In the genomic region with DNA sequence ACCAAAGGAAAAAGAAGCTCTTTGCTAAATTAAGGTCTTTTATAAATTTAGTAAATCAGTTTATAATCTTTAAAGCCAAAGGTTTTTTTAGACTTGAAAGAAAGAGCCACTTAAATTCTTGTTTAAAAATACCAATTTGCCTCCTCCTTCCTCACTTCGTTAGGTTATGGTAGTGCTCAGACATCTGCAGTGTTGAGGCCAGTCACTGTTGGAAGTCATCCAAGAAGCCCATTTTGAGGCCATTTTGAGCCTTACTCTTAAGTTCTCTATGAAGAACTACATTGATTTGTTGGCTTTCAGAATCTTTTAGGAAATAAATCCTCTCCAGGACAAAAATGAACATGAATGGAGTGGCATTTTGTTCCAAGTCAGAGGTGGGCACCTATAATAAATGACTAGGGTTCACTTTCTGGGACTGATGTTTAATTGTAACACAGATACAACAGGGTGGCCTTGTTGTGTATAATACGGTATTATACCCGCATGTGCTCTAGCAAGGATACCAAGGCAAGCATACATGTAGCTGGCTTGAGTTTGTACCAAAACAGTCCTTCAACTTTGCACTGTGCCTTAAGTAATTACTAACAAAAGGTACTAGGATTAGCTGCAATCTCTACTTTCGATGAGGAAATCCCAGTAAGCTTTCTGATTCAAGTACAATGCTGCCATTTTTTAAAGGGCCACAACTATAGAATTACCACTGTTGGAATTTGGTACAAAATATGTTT, we compare ENCODE assay signal across 19 cellular contexts. TPM values are rescaled to one million over a fixed set of nuclear protein-coding genes. Genes with fewer than 3 reads are reported as not detected.
A peak's percentile ranks its signal among the peaks of the same experiment; 100 is the strongest.
DNase-seq lines count a peak whose midpoint lies in the region; ATAC-seq and TF ChIP-seq lines count a peak whose summit lies in the region.
"Had no signal": no experiment of that assay in that cellular context is flagged by ENCODE, and none has a peak within 500 bp of the region (broad histone marks: within the 10 kb centered on the region; RNA-seq: fewer than 3 reads in every experiment).

No MANE protein-coding gene starts in this region.

- H3K9ac ChIP-seq in MM.1S (ENCODE audit: low read length) = no peak overlapping the region

- H3K9me2 ChIP-seq in MM.1S (replicated peaks; ENCODE audit: insufficient read depth, low read length) = no peaks in the 10 kb centered on the region

- in situ Hi-C loops in Panc1 (cut with HindIII; ENCODE audit: low pct_unique_long_range_greater_than_20kb, low sequenced_read_pairs) = no loop called here

- no peaks in the 10 kb centered on the region for H3K79me2 ChIP-seq in MM.1S (ENCODE audit: low read length)

- BruUV-seq in Panc1 (replicated peaks; lab: Mats Ljungman, UMichigan) = TSS peak; percentile 68

- POLR2A ChIA-PET in Panc1 (lab: Charles Lee) = no interaction called here

- H2AFZ ChIP-seq in MM.1S (ENCODE audit: low read length) = no peak overlapping the region

- no peaks in the 10 kb centered on the region for H3K36me3 ChIP-seq in MM.1S (replicated peaks; ENCODE audit: insufficient read depth, low read length)
- H3K36me3 ChIP-seq in Panc1 (ENCODE audit: control insufficient read depth, insufficient read depth, low read length) = peaks cover 4% of the 10 kb centered on the region

- no peak overlapping the region for H3K4me3 ChIP-seq in MM.1S (ENCODE audit: low read length)
- no peak overlapping the region for H3K4me3 ChIP-seq in Panc1 (ENCODE audit: low read depth in 2 of 2, low read length in 2 of 2)
- H3K4me3 ChIP-seq in fibroblast of villous mesenchyme (ENCODE audit: low read depth, low read length) = no peak overlapping the region
- H3K4me3 ChIP-seq: sigmoid colon, testis had no signal

- H3K27ac ChIP-seq in MM.1S (ENCODE audit: low read length) (no peak overlapping the region), Panc1 (ENCODE audit: low read length) (no peak overlapping the region)
- H3K27ac ChIP-seq: sigmoid colon, testis had no signal

- intact Hi-C loops in Panc1 (cut with micrococcal nuclease; ENCODE audit: unreplicated experiment) = no loop called here

- H3K4me2 ChIP-seq in MM.1S (ENCODE audit: low read depth, low read length) = 0 out of 2 replicates have a peak overlapping the region, but pooled peaks have one; percentile 2

- H3K9me3 ChIP-seq in MM.1S (replicated peaks; ENCODE audit: insufficient read depth, low read length) = no peaks in the 10 kb centered on the region
- no peaks in the 10 kb centered on the region for H3K9me3 ChIP-seq in Panc1 (ENCODE audit: control insufficient read depth, insufficient read depth, low read depth, low read length)
- H3K9me3 ChIP-seq: sigmoid colon, testis had no signal

- ATAC-seq in Panc1 = no peak
- ATAC-seq: left cardiac atrium, Right ventricle myocardium inferior had no signal

- H3K4me1 ChIP-seq in MM.1S (ENCODE audit: low read length) = peaks cover 19% of the 10 kb centered on the region
- no peaks in the 10 kb centered on the region for H3K4me1 ChIP-seq in Panc1 (ENCODE audit: control insufficient read depth, insufficient read depth, low read length)
- H3K4me1 ChIP-seq: sigmoid colon, testis had no signal

- no peaks in the 10 kb centered on the region for H3F3A ChIP-seq in MM.1S (ENCODE audit: insufficient read depth, low read length)

- TF ChIP-seq CTCF in MM.1S (IDR thresholded peaks at IDR 0.05; ENCODE audit: low read length) (no peak), Panc1 (IDR thresholded peaks at IDR 0.05) (no peak), fibroblast of villous mesenchyme (IDR thresholded peaks at IDR 0.05; ENCODE audit: insufficient read depth, low read depth, low read length) (no peak)

- DNase-seq in EH (ENCODE audit: low read depth) (peak; percentile 44), MM.1S (peak; percentile 18), Panc1 (ENCODE audit: low read depth, low spot score) (no peak), fibroblast of villous mesenchyme (ENCODE audit: low read depth) (peak; percentile 25), SW480 (ENCODE audit: low spot score) (no peak), NCI-H2029 treated with DMSO at 0.1 percent for 48 hours (lab: John Stamatoyannopoulos, UW) (no peak), HT-29 (ENCODE audit: low spot score) (no peak)
- DNase-seq: activated CD4-positive, alpha-beta T cell treated with anti-CD3 and anti-CD28 coated beads for 1 hour; activated naive CD4-positive, alpha-beta T cell treated with anti-CD3 and anti-CD28 coated beads for 36 hours; CD4-positive, CD25-positive, alpha-beta regulatory T cell; GOT3; hippocampal formation; left cardiac atrium; NCI-H82; sigmoid colon; stimulated activated CD4-positive, alpha-beta T cell treated with anti-CD3 and anti-CD28 coated beads, Interleukin-4, amount 100 ng/mL, for 1 hour; stimulated activated CD8-positive, alpha-beta memory T cell treated with anti-CD3 and anti-CD28 coated beads, Interleukin-4, amount 100 ng/mL, for 48 hours; testis had no signal

- H3K27me3 ChIP-seq in MM.1S (replicated peaks; ENCODE audit: insufficient read depth, low read length) (no peaks in the 10 kb centered on the region), Panc1 (ENCODE audit: control insufficient read depth, insufficient read depth, low read length) (no peaks in the 10 kb centered on the region)
- H3K27me3 ChIP-seq: sigmoid colon, testis had no signal

- CTCF ChIA-PET in Panc1 (lab: Charles Lee) = no interaction called here

- no peaks in the 10 kb centered on the region for H4K20me1 ChIP-seq in MM.1S (ENCODE audit: insufficient read depth, low read length)

RNA-seq across cellular contexts. Expression of a gene that starts 22.8 kb away (rescaled TPM):
- total RNA-seq in Panc1 (2021; ENCODE audit: unreplicated experiment) (39.1 TPM), fibroblast of villous mesenchyme (29.8 and 50.3 TPM in 2 replicates)
- 43.7 TPM for polyA plus RNA-seq in Panc1 (2012; ENCODE audit: insufficient read length)
- total RNA-seq in HT-29 (2014; rRNA removed; shearing (Covaris generic)) = 16.7 and 28.2 TPM in 2 replicates

Comparison
In these comparisons a context has a peak if more than half of its experiments do, and no peak if none do; other contexts are left out.
1. DNase-seq: peak in EH (single experiment), MM.1S (single experiment) and fibroblast of villous mesenchyme (single experiment); none in Panc1 (single experiment), SW480 (single experiment), NCI-H2029 treated with DMSO at 0.1 percent for 48 hours (single experiment) and HT-29 (single experiment).